29 cellular contexts compared by ENCODE assay signal in the genomic region with DNA sequence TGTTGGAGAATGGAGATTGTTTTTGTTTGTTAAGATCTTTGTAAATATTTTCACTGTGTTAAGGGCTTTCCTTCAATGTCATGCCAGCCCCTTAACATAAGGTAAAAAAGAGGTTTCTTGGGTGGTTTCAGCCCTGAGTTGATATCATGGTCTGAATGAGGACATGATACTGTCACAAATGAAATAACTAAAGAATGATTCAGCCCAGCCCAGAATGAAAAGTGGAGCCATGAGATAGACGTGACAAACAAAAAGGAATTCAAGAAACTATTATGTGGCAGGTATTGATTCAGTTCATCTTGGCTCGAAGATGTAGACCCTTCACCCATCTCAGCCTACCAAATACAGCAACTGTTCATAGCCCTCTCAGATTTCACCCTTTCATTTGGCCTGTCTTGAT.
"Had no signal": no experiment of that assay in that cellular context is flagged by ENCODE, and none has a peak within 500 bp of the region (broad histone marks: within the 10 kb centered on the region; RNA-seq: fewer than 3 reads in every experiment).

No MANE protein-coding gene starts in this region.

- ATAC-seq: activated CD4-positive, CD25-positive, alpha-beta regulatory T cell treated with anti-CD3 and anti-CD28 coated beads, Interleukin-2, amount 50 U/mL, for 24 hours; body of pancreas; esophagus mucosa; left lung; mucosa of descending colon; sciatic nerve; stimulated activated naive B cell treated with anti-CD40 and anti-IgM and Interleukin-4, amounts not matched to agents 10 μg/mL and 1 μg/mL and 100 μg/mL, for 72 hours had no signal

- H3K9me3 ChIP-seq: adrenal gland, body of pancreas, left lung, mucosa of descending colon, neutrophil, stomach, thyroid gland, upper lobe of left lung, vagina had no signal

- H3K4me3 ChIP-seq: adrenal gland, body of pancreas, left lung, mucosa of descending colon, smooth muscle cell, stomach, thyroid gland, upper lobe of left lung, vagina had no signal

- H3K27ac ChIP-seq: adrenal gland, body of pancreas, left lung, neutrophil, stomach, thyroid gland, upper lobe of left lung, vagina, VCaP had no signal

- H3K9me3 Mint-ChIP-seq: activated naive CD4-positive, alpha-beta T cell treated with anti-CD3 and anti-CD28 coated beads for 36 hours; activated naive CD8-positive, alpha-beta T cell treated with anti-CD3 and anti-CD28 coated beads for 36 hours; activated T-helper 1 cell treated with anti-CD3 and anti-CD28 coated beads, Interleukin-12 subunit alpha, Interleukin-12 subunit beta, Interleukin-2, Interleukin-4 antibody, amounts not matched to agents 30 ng/mL and 10 ng/mL and 1 ng/mL, durations not matched to agents 14 hours and 24 hours and 36 hours; naive B cell; nephron progenitor cell; stimulated activated naive B cell treated with anti-CD40 and anti-IgM and Interleukin-4, amounts not matched to agents 10 μg/mL and 1 μg/mL and 100 μg/mL, for 72 hours had no signal

- H3K27me3 ChIP-seq: adrenal gland, body of pancreas, left lung, neutrophil, stomach, thyroid gland, upper lobe of left lung, vagina had no signal

- H3K27ac Mint-ChIP-seq: activated naive CD4-positive, alpha-beta T cell treated with anti-CD3 and anti-CD28 coated beads for 36 hours; activated naive CD8-positive, alpha-beta T cell treated with anti-CD3 and anti-CD28 coated beads for 36 hours; activated T-helper 1 cell treated with anti-CD3 and anti-CD28 coated beads, Interleukin-12 subunit alpha, Interleukin-12 subunit beta, Interleukin-2, Interleukin-4 antibody, amounts not matched to agents 30 ng/mL and 10 ng/mL and 1 ng/mL, durations not matched to agents 14 hours and 24 hours and 36 hours; nephron progenitor cell had no signal

- H3K4me1 ChIP-seq: adrenal gland, body of pancreas, left lung, thyroid gland, upper lobe of left lung, vagina had no signal

- H3K36me3 ChIP-seq: adrenal gland, left lung, neutrophil, stomach, thyroid gland, upper lobe of left lung, vagina had no signal

- H3K27me3 Mint-ChIP-seq: activated naive CD8-positive, alpha-beta T cell treated with anti-CD3 and anti-CD28 coated beads for 36 hours; naive B cell; stimulated activated naive B cell treated with anti-CD40 and anti-IgM and Interleukin-4, amounts not matched to agents 10 μg/mL and 1 μg/mL and 100 μg/mL, for 72 hours had no signal

- H3K4me3 Mint-ChIP-seq: activated naive CD4-positive, alpha-beta T cell treated with anti-CD3 and anti-CD28 coated beads for 36 hours; activated naive CD8-positive, alpha-beta T cell treated with anti-CD3 and anti-CD28 coated beads for 36 hours; activated T-helper 1 cell treated with anti-CD3 and anti-CD28 coated beads, Interleukin-12 subunit alpha, Interleukin-12 subunit beta, Interleukin-2, Interleukin-4 antibody, amounts not matched to agents 30 ng/mL and 10 ng/mL and 1 ng/mL, durations not matched to agents 14 hours and 24 hours and 36 hours; naive B cell; nephron progenitor cell; stimulated activated naive B cell treated with anti-CD40 and anti-IgM and Interleukin-4, amounts not matched to agents 10 μg/mL and 1 μg/mL and 100 μg/mL, for 72 hours had no signal

- H3K36me3 Mint-ChIP-seq: activated naive CD8-positive, alpha-beta T cell treated with anti-CD3 and anti-CD28 coated beads for 36 hours; naive B cell; stimulated activated naive B cell treated with anti-CD40 and anti-IgM and Interleukin-4, amounts not matched to agents 10 μg/mL and 1 μg/mL and 100 μg/mL, for 72 hours had no signal

- DNase-seq: activated CD4-positive, alpha-beta T cell treated with anti-CD3 and anti-CD28 coated beads for 48 hours; activated CD4-positive, alpha-beta T cell treated with anti-CD3 and anti-CD28 coated beads, Interleukin-2, amount 50 U/mL, for 48 hours; activated CD8-positive, alpha-beta memory T cell treated with anti-CD3 and anti-CD28 coated beads for 24 hours; activated effector memory CD4-positive, alpha-beta T cell treated with anti-CD3 and anti-CD28 coated beads, Interleukin-2, amount 50 U/mL, for 16 hours; activated naive CD4-positive, alpha-beta T cell treated with anti-CD3 and anti-CD28 coated beads for 36 hours; activated naive CD8-positive, alpha-beta T cell treated with anti-CD3 and anti-CD28 coated beads for 36 hours; adrenal gland; aorta; body of pancreas; cortex of kidney; kidney glomerular epithelial cell; left lung; mucosa of descending colon; naive B cell; nephron progenitor cell; stimulated activated CD4-positive, alpha-beta T cell treated with anti-CD3 and anti-CD28 coated beads, Interleukin-15, amount 100 ng/mL, for 24 hours; stimulated activated CD4-positive, alpha-beta T cell treated with anti-CD3 and anti-CD28 coated beads, Interleukin-2, amount 100 ng/mL, for 24 hours; stimulated activated naive B cell treated with anti-CD40 and anti-IgM and Interleukin-4, amounts not matched to agents 10 μg/mL and 1 μg/mL and 100 μg/mL, for 72 hours; stomach; thyroid gland; upper lobe of left lung had no signal

- H3K4me2 ChIP-seq: smooth muscle cell had no signal
